In the genomic region with DNA sequence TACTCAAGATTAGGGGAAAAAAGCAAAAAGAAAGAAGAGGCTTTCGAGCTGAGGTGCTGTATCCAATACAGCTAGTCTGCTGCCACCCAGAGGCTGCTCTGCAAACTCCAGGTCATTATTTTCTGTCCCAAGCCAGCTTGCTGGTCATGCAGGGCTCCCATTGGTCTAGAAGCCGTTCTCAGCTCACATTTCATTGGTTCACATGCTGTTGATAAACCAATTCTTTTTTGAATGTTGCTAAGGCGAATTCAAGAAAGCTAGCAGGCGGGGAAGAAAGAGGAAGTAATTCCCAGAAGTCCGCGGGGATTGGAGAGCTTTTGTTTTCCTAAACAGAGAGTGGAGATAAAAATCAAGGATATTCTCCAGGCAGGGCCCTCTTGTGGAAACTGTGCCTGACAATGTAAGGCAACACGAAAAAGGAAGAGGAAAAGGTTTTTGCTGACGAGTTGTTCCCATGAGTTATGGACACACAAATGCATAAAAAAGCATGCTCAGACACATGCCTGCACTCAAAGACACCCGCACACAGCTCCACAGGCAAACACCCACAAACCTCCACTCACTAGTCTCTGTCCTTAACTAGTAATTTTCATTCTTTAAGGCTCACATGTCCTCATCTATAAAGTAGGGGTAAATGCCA, we compare ENCODE assay signal across 8 cellular contexts. TPM values are rescaled to one million over a fixed set of nuclear protein-coding genes. Genes with fewer than 3 reads are reported as not detected.
DNase-seq lines count a peak whose midpoint lies in the region; ATAC-seq and TF ChIP-seq lines count a peak whose summit lies in the region.

No MANE protein-coding gene starts in this region.

- TF ChIP-seq CTCF in AG09319 (IDR thresholded peaks at IDR 0.05; ENCODE audit: low read depth, low read length) (peak; percentile 83), chondrocyte (IDR thresholded peaks at IDR 0.05) (peak; percentile 96)

- peaks cover 65% of the 10 kb centered on the region for H3K4me1 Mint-ChIP-seq in chondrocyte (ENCODE audit: low read depth)

- ATAC-seq in GM18909 (IDR thresholded peaks at IDR 0.05; ENCODE audit: poor library complexity, unreplicated experiment) = peak; percentile 99
- ATAC-seq in HG03280 (IDR thresholded peaks at IDR 0.05; ENCODE audit: unreplicated experiment) = peak; percentile 100
- peak; percentile 95 to 98 for ATAC-seq in activated CD4-positive, CD25-positive, alpha-beta regulatory T cell treated with anti-CD3 and anti-CD28 coated beads, Interleukin-2, amount 50 U/mL, for 24 hours

- peaks cover 11% of the 10 kb centered on the region for H3K36me3 Mint-ChIP-seq in chondrocyte (ENCODE audit: low read depth)

- H3K27ac Mint-ChIP-seq in chondrocyte (ENCODE audit: unreplicated experiment) = peak overlapping the region; percentile 98

- H3K4me3 Mint-ChIP-seq in chondrocyte (ENCODE audit: unreplicated experiment) = peak overlapping the region; percentile 39

- DNase-seq in AG09319 (ENCODE audit: extremely low read depth, low read depth) (peak; percentile 94), NCI-H226 (peak; percentile 79), chondrocyte (ENCODE audit: low spot score) (no peak), kidney glomerular epithelial cell (lab: John Stamatoyannopoulos, UW) (peak; percentile 99)
- peak; percentile 54 to 75 for DNase-seq in stimulated activated CD4-positive, alpha-beta T cell treated with anti-CD3 and anti-CD28 coated beads, Interleukin-1b, Interleukin-23, amount 100 ng/mL, for 1 hour (ENCODE audit: low read depth in 2 of 2)

- H3K9me3 Mint-ChIP-seq in chondrocyte (ENCODE audit: low read depth) = no peaks in the 10 kb centered on the region

- no peaks in the 10 kb centered on the region for H3K27me3 Mint-ChIP-seq in chondrocyte (ENCODE audit: low read depth)

RNA-seq across cellular contexts. Expression of a gene that starts 33.4 kb away (rescaled TPM):
- 2,561 to 3,511 TPM (median 3,398 TPM) in 3 replicates for total RNA-seq in chondrocyte
